1 cellular context compared by ENCODE assay signal in the genomic region with DNA sequence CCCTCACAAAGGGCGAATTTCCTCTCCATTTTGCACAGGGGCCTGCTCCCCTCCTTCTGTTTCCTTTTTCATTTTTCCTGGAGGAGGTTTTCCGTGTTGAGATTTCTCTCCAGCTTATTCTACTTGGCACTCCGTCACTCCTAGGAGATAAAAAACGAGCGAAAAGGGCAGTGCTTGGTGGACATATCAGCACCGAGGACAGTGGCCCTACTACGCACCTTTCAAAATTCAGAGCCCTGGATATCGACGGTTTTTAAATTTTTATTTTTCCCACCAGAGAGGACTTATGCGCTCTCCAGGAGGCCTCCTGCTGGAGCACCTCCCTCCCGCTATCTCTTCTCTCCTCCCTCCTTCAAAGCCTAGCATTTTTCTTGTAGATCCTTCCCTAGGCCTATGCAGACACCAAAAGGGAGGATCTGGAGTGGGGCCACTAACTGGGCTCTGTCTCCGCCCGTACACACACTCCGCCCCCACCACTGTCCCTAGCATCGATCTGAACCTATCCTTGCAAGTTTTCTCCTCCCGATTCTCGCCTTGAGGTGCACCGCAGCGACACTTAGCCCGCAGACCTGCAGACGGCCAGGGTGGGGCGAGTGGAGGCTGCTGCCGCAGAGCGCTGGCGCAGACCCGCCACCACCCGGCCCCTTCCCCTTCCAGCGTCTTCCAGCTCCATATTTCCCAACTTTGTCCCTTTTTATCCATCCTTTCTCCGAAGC.
TF ChIP-seq lines count a peak whose summit lies in the region.

No MANE protein-coding gene starts in this region.

TF ChIP-seq in HepG2, 621 proteins besides CTCF, POLR2A, EP300 and RAD21:
- TF ChIP-seq ZNF20 (CRISPR knock-in tag; IDR thresholded peaks at IDR 0.05) (no peak), HOXA9 (CRISPR knock-in tag; IDR thresholded peaks at IDR 0.05; ENCODE audit: borderline replicate concordance) (no peak), BRCA1 (CRISPR knock-in tag; IDR thresholded peaks at IDR 0.05) (no peak), PHF21A (CRISPR knock-in tag; IDR thresholded peaks at IDR 0.05) (no peak), SP1 (IDR thresholded peaks at IDR 0.05) (no peak), SP1 (CRISPR knock-in tag; IDR thresholded peaks at IDR 0.05) (no peak), ZNF777 (CRISPR knock-in tag; IDR thresholded peaks at IDR 0.05) (no peak), PHF20 (CRISPR knock-in tag; IDR thresholded peaks at IDR 0.05) (no peak), MTA3 (CRISPR knock-in tag; IDR thresholded peaks at IDR 0.05) (no peak), ZKSCAN5 (CRISPR knock-in tag; IDR thresholded peaks at IDR 0.05) (no peak)
